In genomic region chr15:25875551-25875950, GRCh38 we compare ENCODE assay signal across 1 cellular context.
TF ChIP-seq lines count a peak whose summit lies in the region.

No MANE protein-coding gene starts in this region.

TF ChIP-seq in HepG2, 621 proteins besides CTCF, POLR2A, EP300 and RAD21 (continued from another document):
- TF ChIP-seq RXRB (CRISPR knock-in tag; IDR thresholded peaks at IDR 0.05; ENCODE audit: borderline replicate concordance) (no peak), CENPBD1 (CRISPR knock-in tag; IDR thresholded peaks at IDR 0.05; ENCODE audit: borderline replicate concordance, low read depth) (no peak), ZNF350 (CRISPR knock-in tag; IDR thresholded peaks at IDR 0.05; ENCODE audit: borderline replicate concordance, low read depth) (no peak), BCLAF1 (IDR thresholded peaks at IDR 0.05) (no peak), CBFB (CRISPR knock-in tag; IDR thresholded peaks at IDR 0.05) (no peak), ZNF446 (CRISPR knock-in tag; IDR thresholded peaks at IDR 0.05) (no peak), ZFAT (CRISPR knock-in tag; conservative IDR thresholded peaks at IDR 0.05) (no peak), MXD3 (CRISPR knock-in tag; IDR thresholded peaks at IDR 0.05) (no peak)
